ENCODE assay signal across 1 cellular context in genomic region chrX:119468186-119468929, GRCh38.
TF ChIP-seq lines count a peak whose summit lies in the region.

SLC25A5 (plus strand) TSS chrX:119468444; CDS start chrX:119468516, 72 bp downstream.

TF ChIP-seq in HepG2, 621 proteins besides CTCF, POLR2A, EP300 and RAD21 (continued from another document):
- TF ChIP-seq ZNF276 (CRISPR knock-in tag; IDR thresholded peaks at IDR 0.05; ENCODE audit: low read depth) (no peak), RORA (CRISPR knock-in tag; IDR thresholded peaks at IDR 0.05) (no peak), ZNF687 (CRISPR knock-in tag; IDR thresholded peaks at IDR 0.05) (peak; percentile 79), ZNF780A (CRISPR knock-in tag; IDR thresholded peaks at IDR 0.05) (no peak), SIX1 (CRISPR knock-in tag; IDR thresholded peaks at IDR 0.05; ENCODE audit: borderline replicate concordance) (no peak), TMF1 (CRISPR knock-in tag; IDR thresholded peaks at IDR 0.05; ENCODE audit: low read depth) (peak; percentile 63; the same call in 1 of the 2 replicates), ZNF7 (CRISPR knock-in tag; IDR thresholded peaks at IDR 0.05) (no peak), FLYWCH1 (CRISPR knock-in tag; IDR thresholded peaks at IDR 0.05) (no peak), ZNF512B (CRISPR knock-in tag; IDR thresholded peaks at IDR 0.05; ENCODE audit: borderline replicate concordance) (no peak), RELA (CRISPR knock-in tag; IDR thresholded peaks at IDR 0.05) (no peak), ZNF230 (CRISPR knock-in tag; IDR thresholded peaks at IDR 0.05) (no peak), ZFP37 (CRISPR knock-in tag; IDR thresholded peaks at IDR 0.05; ENCODE audit: borderline replicate concordance) (no peak), MATR3 (CRISPR knock-in tag; IDR thresholded peaks at IDR 0.05) (no peak), ZC3H13 (CRISPR knock-in tag; IDR thresholded peaks at IDR 0.05) (no peak), USF2 (IDR thresholded peaks at IDR 0.05; ENCODE audit: low read depth, low read length) (no peak), USF2 (CRISPR knock-in tag; IDR thresholded peaks at IDR 0.05; ENCODE audit: borderline replicate concordance) (0 out of 2 replicates have a peak, but pooled peaks have one; percentile 24), ETV5 (CRISPR knock-in tag; IDR thresholded peaks at IDR 0.05; ENCODE audit: borderline replicate concordance) (peak; percentile 7; the same call in 1 of the 2 replicates), GPN1 (CRISPR knock-in tag; IDR thresholded peaks at IDR 0.05; ENCODE audit: borderline replicate concordance) (no peak), RXRB (CRISPR knock-in tag; IDR thresholded peaks at IDR 0.05; ENCODE audit: borderline replicate concordance) (0 out of 2 replicates have a peak, but pooled peaks have one; percentile 12), E2F1 (CRISPR knock-in tag; IDR thresholded peaks at IDR 0.05) (no peak), BHLHE40 (IDR thresholded peaks at IDR 0.05; ENCODE audit: low read length) (peak; percentile 83), PRDM4 (CRISPR knock-in tag; IDR thresholded peaks at IDR 0.05; ENCODE audit: borderline replicate concordance) (no peak), ZNF331 (CRISPR knock-in tag; IDR thresholded peaks at IDR 0.05) (no peak), THYN1 (CRISPR knock-in tag; IDR thresholded peaks at IDR 0.05; ENCODE audit: borderline replicate concordance, low read depth) (no peak), SRY (CRISPR knock-in tag; IDR thresholded peaks at IDR 0.05) (peak; percentile 46; the same call in 1 of the 2 replicates), ZBTB37 (CRISPR knock-in tag; IDR thresholded peaks at IDR 0.05) (no peak), ZNF709 (CRISPR knock-in tag; IDR thresholded peaks at IDR 0.05) (no peak), ATF7-NPFF (CRISPR knock-in tag; IDR thresholded peaks at IDR 0.05; ENCODE audit: low read depth) (0 out of 2 replicates have a peak, but pooled peaks have one; percentile 5), KDM1A (CRISPR knock-in tag; IDR thresholded peaks at IDR 0.05) (no peak), HDAC6 (IDR thresholded peaks at IDR 0.05; ENCODE audit: low read depth, low read length) (no peak), ZNF446 (CRISPR knock-in tag; IDR thresholded peaks at IDR 0.05) (no peak), AHR (CRISPR knock-in tag; IDR thresholded peaks at IDR 0.05) (no peak), NFRKB (IDR thresholded peaks at IDR 0.05) (no peak), HOXD1 (CRISPR knock-in tag; IDR thresholded peaks at IDR 0.05) (no peak), MED8 (CRISPR knock-in tag; IDR thresholded peaks at IDR 0.05; ENCODE audit: insufficient replicate concordance) (peak; percentile 41), ZNF891 (CRISPR knock-in tag; IDR thresholded peaks at IDR 0.05) (no peak), PHB2 (IDR thresholded peaks at IDR 0.05; ENCODE audit: partially characterized antibody) (no peak), PHF8 (CRISPR knock-in tag; IDR thresholded peaks at IDR 0.05) (peak; percentile 69), SOX6 (IDR thresholded peaks at IDR 0.05) (no peak), SOX6 (CRISPR knock-in tag; IDR thresholded peaks at IDR 0.05) (no peak), ESRRA (CRISPR knock-in tag; IDR thresholded peaks at IDR 0.05; ENCODE audit: low read depth) (no peak), RNF2 (conservative IDR thresholded peaks at IDR 0.05; ENCODE audit: low read depth) (peak; percentile 55; the same call in 1 of the 2 replicates), HIC2 (CRISPR knock-in tag; IDR thresholded peaks at IDR 0.05; ENCODE audit: low read depth) (no peak), ZNF563 (CRISPR knock-in tag; IDR thresholded peaks at IDR 0.05) (peak; percentile 41; the same call in 1 of the 2 replicates), ARNT (IDR thresholded peaks at IDR 0.05) (no peak), ZMYM2 (CRISPR knock-in tag; IDR thresholded peaks at IDR 0.05) (no peak), TAF1 (CRISPR knock-in tag; IDR thresholded peaks at IDR 0.05) (peak; percentile 67; the same call in 1 of the 2 replicates), POLR2G (IDR thresholded peaks at IDR 0.05; ENCODE audit: low read depth, low read length) (peak; percentile 94), TBX2 (CRISPR knock-in tag; IDR thresholded peaks at IDR 0.05; ENCODE audit: borderline replicate concordance) (peak; percentile 61), MAFG (CRISPR knock-in tag; IDR thresholded peaks at IDR 0.05) (no peak)
